Comparison of ENCODE assay signal across 20 cellular contexts in the genomic region with DNA sequence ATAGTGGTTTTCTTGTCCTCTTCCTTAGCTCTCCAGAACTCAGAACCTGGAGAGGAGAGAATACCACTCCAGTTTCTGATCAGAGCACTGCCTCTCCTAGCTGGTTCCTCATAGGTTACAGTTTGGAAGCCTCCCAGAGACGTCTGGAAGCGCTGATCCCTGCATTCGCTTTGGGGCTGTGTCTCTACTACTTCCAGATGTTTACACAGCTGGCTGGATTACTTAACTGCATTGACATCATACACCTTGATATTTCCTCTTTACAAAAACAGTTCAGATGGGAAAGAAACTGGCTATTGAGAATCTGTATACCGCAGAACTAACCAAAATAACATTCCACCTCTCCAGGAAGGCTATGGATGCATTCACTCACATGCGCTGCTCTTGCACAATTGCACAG.
A peak's percentile ranks its signal among the peaks of the same experiment; 100 is the strongest.
DNase-seq lines count a peak whose midpoint lies in the region; TF ChIP-seq lines count a peak whose summit lies in the region.
"Had no signal": no experiment of that assay in that cellular context is flagged by ENCODE, and none has a peak within 500 bp of the region (broad histone marks: within the 10 kb centered on the region; RNA-seq: fewer than 3 reads in every experiment).

No MANE protein-coding gene starts in this region.

- H3K4me3 ChIP-seq in AG10803 (ENCODE audit: low read length) (no peak overlapping the region), cardiac fibroblast (replicated peaks in 1 of 2; ENCODE audit: low read depth in 2 of 2, low read length in 2 of 2) (no peak overlapping the region), spleen (no peak overlapping the region)
- H3K4me3 ChIP-seq: mucosa of descending colon, SK-N-MC, skin epidermis, testis had no signal

- intact Hi-C loops in spleen (cut with DNase I; ENCODE audit: low total_unique reads), result no loop called here

- TF ChIP-seq CTCF in AG10803 (conservative IDR thresholded peaks at IDR 0.05; ENCODE audit: low read length) (no peak), cardiac fibroblast (IDR thresholded peaks at IDR 0.05; ENCODE audit: low read depth, low read length) (no peak), spleen (IDR thresholded peaks at IDR 0.05 in 8 of 11, conservative IDR thresholded peaks at IDR 0.05 in 3 of 11) (no peak)

- no peak overlapping the region for H3K27ac ChIP-seq in spleen
- H3K27ac ChIP-seq: SK-N-MC, testis had no signal

- no peaks in the 10 kb centered on the region for H3K36me3 ChIP-seq in spleen

- no peak for TF ChIP-seq POLR2A in spleen (IDR thresholded peaks at IDR 0.05)

- H3K4me1 ChIP-seq in spleen, result peaks cover 16 to 52% (median 38%) of the 10 kb centered on the region in 6 donors

- H3K9me3 ChIP-seq in spleen, result peaks cover 0 to 4% (median 0%) of the 10 kb centered on the region in 8 donors
- H3K9me3 ChIP-seq: mucosa of descending colon, testis had no signal

- WGBS in spleen, 5 donors, result 50 to 61% (median 60%) methylated on average over 5 of the region's 5 CpGs

- peak; percentile 70 for DNase-seq in AG10803 (ENCODE audit: low read depth)
- DNase-seq in HT1080 (ENCODE audit: low read depth), result peak; percentile 37
- peak; percentile 24 to 84 for DNase-seq in cardiac fibroblast (ENCODE audit: low read depth in 2 of 2)
- DNase-seq in left kidney (ENCODE audit: low read depth, low spot score), result peak; percentile 35
- no peak for DNase-seq in NCI-H2227 treated with DMSO at 0.1 percent for 48 hours (lab: John Stamatoyannopoulos, UW)
- no peak for DNase-seq in NCI-H1105 treated with DMSO at 0.1 percent for 48 hours (lab: John Stamatoyannopoulos, UW)
- no peak for DNase-seq in activated CD4-positive, alpha-beta T cell treated with anti-CD3 and anti-CD28 coated beads for 1 hour
- no peak for DNase-seq in spleen
- DNase-seq: activated CD4-positive, alpha-beta T cell treated with anti-CD3 and anti-CD28 coated beads, Interleukin-2, amount 50 U/mL, for 48 hours; activated T-cell treated with anti-CD3 and anti-CD28 coated beads, Interleukin-2, amount 50 U/mL, for 24 hours; DND-41; endodermal cell; immature natural killer cell; MM.1S; mucosa of descending colon; NCI-H1930; NCI-H526; testis had no signal

- peaks cover 0 to 7% (median 0%) of the 10 kb centered on the region in 7 donors for H3K27me3 ChIP-seq in spleen (replicated peaks in 1 of 7)
- H3K27me3 ChIP-seq: testis had no signal

Comparison
In these comparisons a context has a peak if more than half of its experiments do, and no peak if none do; other contexts are left out.
1. DNase-seq: peak in AG10803 (single experiment), HT1080 (single experiment), cardiac fibroblast (2 of 2) and left kidney (single experiment); none in NCI-H2227 treated with DMSO at 0.1 percent for 48 hours (single experiment), NCI-H1105 treated with DMSO at 0.1 percent for 48 hours (single experiment), activated CD4-positive, alpha-beta T cell treated with anti-CD3 and anti-CD28 coated beads for 1 hour (single experiment) and spleen (single experiment).